ENCODE assay signal across 1 cellular context in the genomic region with DNA sequence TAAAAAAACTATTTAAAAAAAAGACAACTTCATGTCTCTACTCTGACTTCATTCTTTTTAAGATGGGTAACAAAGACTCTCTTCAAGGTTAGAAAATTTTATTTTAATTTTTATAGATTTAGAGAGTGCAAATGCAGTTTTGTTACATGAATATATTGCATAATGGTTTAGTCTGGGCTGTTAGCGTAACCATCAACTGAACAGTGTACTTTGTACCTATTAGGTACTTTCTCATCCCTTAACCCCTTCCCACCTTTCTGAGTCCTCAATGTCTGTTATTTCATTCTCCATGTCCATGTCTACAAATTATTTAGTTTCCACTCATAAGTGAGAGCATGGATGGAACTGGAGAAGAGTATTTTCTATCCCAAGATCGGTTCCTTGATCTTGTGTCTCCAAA.
TF ChIP-seq lines count a peak whose summit lies in the region.

No MANE protein-coding gene starts in this region.

TF ChIP-seq in liver, 16 proteins besides CTCF, POLR2A, EP300 and RAD21 (continued from another document):
- TF ChIP-seq, protein P1, sequence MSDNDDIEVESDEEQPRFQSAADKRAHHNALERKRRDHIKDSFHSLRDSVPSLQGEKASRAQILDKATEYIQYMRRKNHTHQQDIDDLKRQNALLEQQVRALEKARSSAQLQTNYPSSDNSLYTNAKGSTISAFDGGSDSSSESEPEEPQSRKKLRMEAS (IDR thresholded peaks at IDR 0.05) = no peak
- no peak for TF ChIP-seq NR2F2 (IDR thresholded peaks at IDR 0.05)
- no peak for TF ChIP-seq FOXA1 (IDR thresholded peaks at IDR 0.05)
- no peak for TF ChIP-seq TAF1 (conservative IDR thresholded peaks at IDR 0.05)
- TF ChIP-seq FOXA2 (IDR thresholded peaks at IDR 0.05) = peak; percentile 19
- TF ChIP-seq YY1 (IDR thresholded peaks at IDR 0.05) = no peak
- TF ChIP-seq, protein P2, sequence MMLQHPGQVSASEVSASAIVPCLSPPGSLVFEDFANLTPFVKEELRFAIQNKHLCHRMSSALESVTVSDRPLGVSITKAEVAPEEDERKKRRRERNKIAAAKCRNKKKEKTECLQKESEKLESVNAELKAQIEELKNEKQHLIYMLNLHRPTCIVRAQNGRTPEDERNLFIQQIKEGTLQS (IDR thresholded peaks at IDR 0.05) = peak; percentile 75
- no peak for TF ChIP-seq GABPA (IDR thresholded peaks at IDR 0.05 in 1 of 2, conservative IDR thresholded peaks at IDR 0.05 in 1 of 2)
TF ChIP-seq in liver: peak in this region for 6.
